Comparison of ENCODE assay signal across 8 cellular contexts in genomic region chr3:45659661-45660566, GRCh38. TPM values are rescaled to one million over a fixed set of nuclear protein-coding genes. Genes with fewer than 3 reads are reported as not detected.
DNase-seq lines count a peak whose midpoint lies in the region; ATAC-seq and TF ChIP-seq lines count a peak whose summit lies in the region.

No MANE protein-coding gene starts in this region.

- ATAC-seq in HG03432 (IDR thresholded peaks at IDR 0.05; ENCODE audit: unreplicated experiment), result no peak

- no peak overlapping the region for H3K4me3 Mint-ChIP-seq in IgD-negative memory B cell

- no peaks in the 10 kb centered on the region for H3K9me3 ChIP-seq in liver (ENCODE audit: control insufficient read depth in 4 of 4, low read length in 3 of 4)

- H3K27me3 Mint-ChIP-seq in IgD-negative memory B cell, result no peaks in the 10 kb centered on the region

- H3K27me3 ChIP-seq in liver (ENCODE audit: control insufficient read depth in 4 of 4, insufficient read depth in 4 of 4, low read length in 3 of 4), result no peaks in the 10 kb centered on the region

- DNase-seq in DMS 273 treated with DMSO at 0.1 percent for 48 hours (lab: John Stamatoyannopoulos, UW) (peak; percentile 4), T1000 (lab: John Stamatoyannopoulos, UW) (peak; percentile 70), choroid plexus epithelial cell (ENCODE audit: low read depth) (peak; percentile 77), stromal cell of bone marrow (ENCODE audit: low read depth) (peak; percentile 58), GM19240 (ENCODE audit: insufficient read length, low spot score) (no peak)

- TF ChIP-seq CTCF in choroid plexus epithelial cell (conservative IDR thresholded peaks at IDR 0.05; ENCODE audit: low read depth, low read length), result peak; percentile 99
- TF ChIP-seq CTCF in liver (IDR thresholded peaks at IDR 0.05; ENCODE audit: low read depth, low read length, missing input control), result peak; percentile 93

- H3K4me1 ChIP-seq in liver (ENCODE audit: control insufficient read depth in 4 of 4, insufficient read depth in 4 of 4, low read length in 3 of 4), result peaks cover 4 to 47% (median 31%) of the 10 kb centered on the region in 4 donors

- 51% methylated on average over 19 of the region's 19 CpGs for WGBS in liver

- H3K9me3 Mint-ChIP-seq in IgD-negative memory B cell, result no peaks in the 10 kb centered on the region

- H3K9ac ChIP-seq in liver (ENCODE audit: low read depth in 1 of 2, low read length in 2 of 2), result no peak overlapping the region

- H3K27ac Mint-ChIP-seq in IgD-negative memory B cell, result peak overlapping the region; percentile 6 to 28 (median 10)

- no peaks in the 10 kb centered on the region for H3K36me3 ChIP-seq in liver (ENCODE audit: control insufficient read depth in 4 of 4, insufficient read depth in 3 of 4, low read depth in 1 of 4, low read length in 3 of 4)

- peaks cover 3% of the 10 kb centered on the region for H3K36me3 Mint-ChIP-seq in IgD-negative memory B cell

- no peak overlapping the region for H3K4me3 ChIP-seq in choroid plexus epithelial cell (ENCODE audit: low read depth, low read length)
- no peak overlapping the region for H3K4me3 ChIP-seq in liver (ENCODE audit: low read depth in 1 of 3, low read length in 3 of 3)

- peak; percentile 93 for TF ChIP-seq RAD21 in liver (IDR thresholded peaks at IDR 0.05)

- peaks cover 30 to 36% (median 31%) of the 10 kb centered on the region in 3 donors for H3K4me1 Mint-ChIP-seq in IgD-negative memory B cell

- peak overlapping the region; percentile 56 to 72 for H3K27ac ChIP-seq in liver (ENCODE audit: low read depth in 1 of 2, low read length in 2 of 2)

TF ChIP-seq in liver, 16 proteins besides CTCF, POLR2A, EP300 and RAD21:
- no peak for TF ChIP-seq FOXA2 (IDR thresholded peaks at IDR 0.05)
- TF ChIP-seq GABPA (IDR thresholded peaks at IDR 0.05 in 1 of 2, conservative IDR thresholded peaks at IDR 0.05 in 1 of 2), result no peak
- TF ChIP-seq SP1 (IDR thresholded peaks at IDR 0.05), result peak; percentile 44
- peak; percentile 72 to 74 for TF ChIP-seq HNF4A (conservative IDR thresholded peaks at IDR 0.05)
- no peak for TF ChIP-seq FOXA1 (IDR thresholded peaks at IDR 0.05)
- peak in 1 of 2 donors; percentile 36 for TF ChIP-seq JUND (IDR thresholded peaks at IDR 0.05)
- no peak for TF ChIP-seq NR2F2 (IDR thresholded peaks at IDR 0.05)
- TF ChIP-seq EGR1 (IDR thresholded peaks at IDR 0.05; ENCODE audit: low read depth in 2 of 2), result no peak
- peak; percentile 9 for TF ChIP-seq MAX (IDR thresholded peaks at IDR 0.05)
- no peak for TF ChIP-seq TAF1 (conservative IDR thresholded peaks at IDR 0.05)
- TF ChIP-seq REST (IDR thresholded peaks at IDR 0.05), result peak; percentile 33
- TF ChIP-seq YY1 (IDR thresholded peaks at IDR 0.05), result peak; percentile 29
- no peak for TF ChIP-seq ATF3 (IDR thresholded peaks at IDR 0.05)
- TF ChIP-seq RXRA (IDR thresholded peaks at IDR 0.05), result peak; percentile 60 to 73
- TF ChIP-seq, protein P1, sequence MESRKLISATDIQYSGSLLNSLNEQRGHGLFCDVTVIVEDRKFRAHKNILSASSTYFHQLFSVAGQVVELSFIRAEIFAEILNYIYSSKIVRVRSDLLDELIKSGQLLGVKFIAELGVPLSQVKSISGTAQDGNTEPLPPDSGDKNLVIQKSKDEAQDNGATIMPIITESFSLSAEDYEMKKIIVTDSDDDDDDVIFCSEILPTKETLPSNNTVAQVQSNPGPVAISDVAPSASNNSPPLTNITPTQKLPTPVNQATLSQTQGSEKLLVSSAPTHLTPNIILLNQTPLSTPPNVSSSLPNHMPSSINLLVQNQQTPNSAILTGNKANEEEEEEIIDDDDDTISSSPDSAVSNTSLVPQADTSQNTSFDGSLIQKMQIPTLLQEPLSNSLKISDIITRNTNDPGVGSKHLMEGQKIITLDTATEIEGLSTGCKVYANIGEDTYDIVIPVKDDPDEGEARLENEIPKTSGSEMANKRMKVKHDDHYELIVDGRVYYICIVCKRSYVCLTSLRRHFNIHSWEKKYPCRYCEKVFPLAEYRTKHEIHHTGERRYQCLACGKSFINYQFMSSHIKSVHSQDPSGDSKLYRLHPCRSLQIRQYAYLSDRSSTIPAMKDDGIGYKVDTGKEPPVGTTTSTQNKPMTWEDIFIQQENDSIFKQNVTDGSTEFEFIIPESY (IDR thresholded peaks at IDR 0.05), result no peak
- peak; percentile 55 for TF ChIP-seq HNF4G (IDR thresholded peaks at IDR 0.05)

RNA-seq across cellular contexts. Expression of gene SACM1L, which starts 29.3 kb away (rescaled TPM):
- polyA plus RNA-seq in IgD-negative memory B cell (14.9 TPM), liver (10 to 100 TPM; 12.2 to 15.5 TPM)
- 10 to 100 TPM; 25.5 to 35.5 TPM for total RNA-seq in liver
